9 cellular contexts compared by ENCODE assay signal in the genomic region with DNA sequence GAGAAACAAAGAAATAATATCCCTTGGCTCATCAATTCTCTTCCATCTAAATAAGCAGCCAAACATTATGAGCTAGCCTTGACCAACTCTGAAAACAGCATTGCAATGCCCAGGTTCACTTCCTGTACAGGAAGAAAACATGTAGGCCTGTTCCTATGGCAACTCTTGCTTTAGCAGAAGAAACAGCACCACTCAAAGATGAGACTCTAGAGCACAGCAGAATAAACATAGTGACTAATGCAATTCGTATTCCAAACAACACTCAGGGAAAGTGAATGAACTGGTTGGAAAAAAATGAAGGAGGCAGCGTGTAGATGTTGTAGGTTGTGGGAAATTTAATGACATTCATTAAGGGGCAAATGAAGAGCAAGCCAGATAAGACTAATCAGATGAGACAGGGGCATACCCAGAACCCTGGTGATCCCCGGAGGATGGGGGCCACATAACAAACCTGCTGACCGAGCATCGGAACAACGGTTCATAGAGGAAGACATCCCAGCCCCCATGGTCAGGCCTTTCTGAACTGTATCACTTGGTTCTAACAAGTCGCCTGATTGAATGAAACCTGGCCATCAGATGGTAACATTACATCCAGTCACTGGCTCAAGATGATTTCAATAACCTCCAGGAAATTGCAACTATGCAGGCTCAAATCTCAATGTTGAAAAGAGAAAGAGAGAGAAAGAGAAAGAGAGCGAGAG. TPM values are rescaled to one million over a fixed set of nuclear protein-coding genes. Genes with fewer than 3 reads are reported as not detected.
DNase-seq lines count a peak whose midpoint lies in the region; ATAC-seq, FAIRE-seq and TF ChIP-seq lines count a peak whose summit lies in the region.
"Had no signal": no experiment of that assay in that cellular context is flagged by ENCODE, and none has a peak within 500 bp of the region (broad histone marks: within the 10 kb centered on the region; RNA-seq: fewer than 3 reads in every experiment).

No MANE protein-coding gene starts in this region.

- FAIRE-seq in A549 (lab: Jason Lieb, UNC): peak; percentile 65
- peak; percentile 97 for FAIRE-seq in GM12892 (lab: Jason Lieb, UNC)
- no peak for FAIRE-seq in HepG2 (lab: Jason Lieb, UNC)

- no peaks in the 10 kb centered on the region for H3K27me3 ChIP-seq in brain microvascular endothelial cell (replicated peaks)
- H3K27me3 ChIP-seq in HepG2 (ENCODE audit: control insufficient read depth in 1 of 2, insufficient read depth in 2 of 2, low read length in 2 of 2): no peaks in the 10 kb centered on the region
- H3K27me3 ChIP-seq in upper lobe of left lung: no peaks in the 10 kb centered on the region

- peak; percentile 97 for ATAC-seq in A549
- peak; percentile 50 for ATAC-seq in HG02840 (IDR thresholded peaks at IDR 0.05; ENCODE audit: low FRiP score, unreplicated experiment)
- ATAC-seq in HepG2: peak; percentile 67; the same call in 2 of the 3 replicates
- ATAC-seq in upper lobe of left lung (ENCODE audit: low FRiP score in 2 of 2): peak; percentile 88 to 94

- H4K20me1 ChIP-seq in HepG2 (ENCODE audit: insufficient read depth, low read length): no peaks in the 10 kb centered on the region

- no peak overlapping the region for H2AFZ ChIP-seq in HepG2 (ENCODE audit: low read length)

- H3K9me3 ChIP-seq in A549: no peaks in the 10 kb centered on the region
- H3K9me3 ChIP-seq in HepG2 (ENCODE audit: low read length): no peaks in the 10 kb centered on the region
- H3K9me3 ChIP-seq in upper lobe of left lung: no peaks in the 10 kb centered on the region

- H3K79me2 ChIP-seq in HepG2 (ENCODE audit: insufficient read depth, low read length): no peaks in the 10 kb centered on the region

- POLR2A ChIA-PET in A549 (lab: Yijun Ruan, JAX): no interaction called here
- POLR2A ChIA-PET in HepG2 (lab: Yijun Ruan, JAX): no interaction called here

- no peak overlapping the region for H3K4me3 ChIP-seq in A549
- H3K4me3 ChIP-seq in brain microvascular endothelial cell (ENCODE audit: low read depth, low read length): no peak overlapping the region
- H3K4me3 ChIP-seq in HepG2 (replicated peaks in 1 of 3; ENCODE audit: insufficient read depth in 1 of 3, low read depth in 2 of 3, low read length in 3 of 3): no peak overlapping the region
- no peak overlapping the region for H3K4me3 ChIP-seq in upper lobe of left lung

- TF ChIP-seq POLR2A in A549 (IDR thresholded peaks at IDR 0.05; ENCODE audit: low read length) (no peak), GM12892 (IDR thresholded peaks at IDR 0.05; ENCODE audit: low read depth, low read length) (peak; percentile 37; the same call in 1 of the 2 replicates), HepG2 (IDR thresholded peaks at IDR 0.05; ENCODE audit: insufficient read depth in 1 of 2, low read depth in 2 of 2, low read length in 2 of 2) (no peak), upper lobe of left lung (IDR thresholded peaks at IDR 0.05) (no peak)

- DNase-seq in A549 (ENCODE audit: low read depth in 1 of 2, low spot score in 1 of 2) (peak; percentile 42 to 87), GM12892 (ENCODE audit: insufficient read length) (no peak), NCI-H510A treated with DMSO at 0.1 percent for 48 hours (lab: John Stamatoyannopoulos, UW) (peak; percentile 82), brain microvascular endothelial cell (peak; percentile 97), HepG2 (ENCODE audit: low spot score) (peak; percentile 42), upper lobe of left lung (peak in 1 of 2 donors; percentile 66), NCI-H187 (lab: John Stamatoyannopoulos, UW) (no peak)

- H3K36me3 ChIP-seq in brain microvascular endothelial cell (replicated peaks): peaks cover 3% of the 10 kb centered on the region
- H3K36me3 ChIP-seq in HepG2 (replicated peaks in 1 of 2; ENCODE audit: control insufficient read depth in 1 of 2, insufficient read depth in 2 of 2, low read length in 2 of 2): no peaks in the 10 kb centered on the region
- peaks cover 0 to 20% (median 8%) of the 10 kb centered on the region in 4 donors for H3K36me3 ChIP-seq in upper lobe of left lung

- H3K4me1 ChIP-seq in A549 (peaks cover 35% of the 10 kb centered on the region), HepG2 (ENCODE audit: insufficient read depth, low read length) (peaks cover 31% of the 10 kb centered on the region), upper lobe of left lung (peaks cover 80 to 92% (median 89%) of the 10 kb centered on the region in 4 donors)

- CTCF ChIA-PET in A549 (lab: Yijun Ruan, JAX): interaction anchor here (0.6 kb wide), 1 partner anchor 1109 kb away, joined by 3 read pairs; no protein-coding TSS in a partner anchor
- CTCF ChIA-PET in HepG2 (lab: Yijun Ruan, JAX; ENCODE audit: low intra/inter-chr PET ratio, low total read pairs): no interaction called here

- H3K4me2 ChIP-seq in A549 (peak overlapping the region; percentile 53), HepG2 (ENCODE audit: low read depth, low read length) (no peak overlapping the region; the same call in 1 of the 2 replicates)

- TF ChIP-seq CTCF in A549 (IDR thresholded peaks at IDR 0.05) (no peak), brain microvascular endothelial cell (IDR thresholded peaks at IDR 0.05; ENCODE audit: low read depth, low read length, missing control alignments) (no peak), HepG2 (CRISPR knock-in tag; IDR thresholded peaks at IDR 0.05) (no peak), upper lobe of left lung (IDR thresholded peaks at IDR 0.05) (no peak)

- H3K9ac ChIP-seq in HepG2 (ENCODE audit: insufficient read depth, low read depth, low read length): no peak overlapping the region

- in situ Hi-C loops in brain microvascular endothelial cell (cut with HindIII; ENCODE audit: low pct_ligation_motif_present, low sequenced_read_pairs) (no loop called here), HepG2 (cut with HindIII; ENCODE audit: extremely low pct_ligation_motif_present, low pct_unique_long_range_greater_than_20kb) (no loop called here)

- 57% methylated on average over 8 of the region's 8 CpGs for WGBS in A549 (ENCODE audit: missing lambda C conversion rate)
- 43% methylated on average over 8 of the region's 8 CpGs for WGBS in HepG2 (ENCODE audit: low lambda C conversion rate)
- 39 to 44% methylated on average over 8 of the region's 8 CpGs for WGBS in upper lobe of left lung, 2 donors

- TF ChIP-seq RAD21 in A549 (conservative IDR thresholded peaks at IDR 0.05 in 1 of 2, IDR thresholded peaks at IDR 0.05 in 1 of 2) (no peak), HepG2 (CRISPR knock-in tag; IDR thresholded peaks at IDR 0.05) (no peak)

- no TSS peak for BruUV-seq in HepG2 (replicated peaks; lab: Mats Ljungman, UMichigan)

- TF ChIP-seq EP300 in A549 (IDR thresholded peaks at IDR 0.05) (no peak), HepG2 (IDR thresholded peaks at IDR 0.05; ENCODE audit: low read depth in 2 of 2, low read length in 2 of 2) (no peak), HepG2 (CRISPR knock-in tag; IDR thresholded peaks at IDR 0.05; ENCODE audit: borderline replicate concordance) (no peak), upper lobe of left lung (IDR thresholded peaks at IDR 0.05) (peak in 2 of 4 donors; percentile 36 to 48)

- 0 out of 6 replicates have a peak overlapping the region, but pooled peaks of 1 of the 2 experiments have one; percentile 3 for H3K27ac ChIP-seq in A549
- H3K27ac ChIP-seq in brain microvascular endothelial cell: peak overlapping the region; percentile 96
- H3K27ac ChIP-seq in HepG2 (ENCODE audit: extremely low read length, insufficient read depth, low read length): no peak overlapping the region
- H3K27ac ChIP-seq in upper lobe of left lung: peak overlapping the region; percentile 9 to 85 (median 76)

- intact Hi-C loops in HepG2 (cut with micrococcal nuclease; ENCODE audit: unreplicated experiment): no loop called here

RNA-seq across cellular contexts. Expression of gene ARHGDIB, which starts 9.0 kb away (rescaled TPM):
- polyA plus RNA-seq in A549 (2011; rRNA removed): 3.5 and 4.1 TPM in 2 replicates
- 2.8 and 3.2 TPM in 2 replicates for polyA plus RNA-seq in A549 (2012; cell fraction: cytosol; rRNA removed)
- 0.97 and 2.8 TPM in 2 replicates for polyA plus RNA-seq in A549 (2012; cell fraction: nucleus; rRNA removed)
- 0.84 to 1.4 TPM (median 1.0 TPM) in 3 replicates for polyA plus RNA-seq in A549 (2017; fragmentation: RNase III; extraction: RNeasy Plus Mini Kit Qiagen cat#74134 plus additional on column Dnase treatment)
- polyA minus RNA-seq in A549 (2011; rRNA and poly(A)+ RNA removed): 1.9 and 2.5 TPM in 2 replicates
- polyA plus RNA-seq in GM12892 (2012; ENCODE audit: missing spikeins): 970 TPM
- 0.11 and 0.28 TPM in 2 replicates for total RNA-seq in HepG2 (2016; rRNA removed; fragmentation: Illumina TruSeq; extraction: Trizol)
- not detected in 2 replicates for total RNA-seq in HepG2 (2016; cell fraction: cytosol; rRNA removed; fragmentation: Illumina TruSeq; extraction: Trizol; ENCODE audit: low read depth)
- total RNA-seq in HepG2 (2016; cell fraction: insoluble cytoplasmic fraction; rRNA removed; fragmentation: Illumina TruSeq; extraction: Trizol): 0.30 and 0.48 TPM in 2 replicates
- 0.17 TPM in 1 of 2 replicates, not detected in the other for total RNA-seq in HepG2 (2016; cell fraction: membrane; rRNA removed; fragmentation: Illumina TruSeq; extraction: Trizol)
- not detected in 2 replicates for total RNA-seq in HepG2 (2016; cell fraction: nucleus; rRNA removed; fragmentation: Illumina TruSeq; extraction: Trizol)
- 0.87 and 0.88 TPM in 2 replicates for polyA plus RNA-seq in HepG2 (2011; rRNA removed)
- 0.55 and 1.0 TPM in 2 replicates for polyA plus RNA-seq in HepG2 (2011; cell fraction: cytosol; rRNA removed)
- polyA plus RNA-seq in HepG2 (2011; cell fraction: nucleus; rRNA removed): 0.52 and 0.53 TPM in 2 replicates
- 0.36 TPM in 1 of 2 replicates, not detected in the other for polyA plus RNA-seq in HepG2 (2012)
- not detected in 2 replicates for polyA plus RNA-seq in HepG2 (2016; cell fraction: cytosol; fragmentation: Illumina TruSeq; extraction: Trizol; ENCODE audit: low read depth)
- 0.28 and 0.43 TPM in 2 replicates for polyA plus RNA-seq in HepG2 (2016; cell fraction: insoluble cytoplasmic fraction; fragmentation: Illumina TruSeq; extraction: Trizol; ENCODE audit: low read depth)
- 0.27 and 0.32 TPM in 2 replicates for polyA plus RNA-seq in HepG2 (2016; cell fraction: membrane; fragmentation: Illumina TruSeq; extraction: Trizol; ENCODE audit: low read depth)
- 0.47 TPM in 1 of 2 replicates, not detected in the other for polyA plus RNA-seq in HepG2 (2016; cell fraction: nucleus; fragmentation: Illumina TruSeq; extraction: Trizol; ENCODE audit: insufficient read depth, low read depth)
- 4.0 and 4.8 TPM in 2 replicates for polyA minus RNA-seq in HepG2 (2011; rRNA and poly(A)+ RNA removed; ENCODE audit: low replicate concordance)
- polyA minus RNA-seq in HepG2 (2011; cell fraction: cytosol; rRNA and poly(A)+ RNA removed): not detected in 2 replicates
- polyA minus RNA-seq in HepG2 (2011; cell fraction: nucleus; rRNA and poly(A)+ RNA removed): 0.62 TPM in 1 of 2 replicates, not detected in the other
- total RNA-seq in upper lobe of left lung: 100 to 1,000 TPM; 169 to 307 (median 211) TPM

RNA-seq across cellular contexts. Expression of gene ERP27, which starts 14.1 kb away (rescaled TPM):
- 0.15 and 0.28 TPM in 2 replicates for polyA plus RNA-seq in A549 (2011; rRNA removed)
- not detected in 2 replicates for polyA plus RNA-seq in A549 (2012; cell fraction: cytosol; rRNA removed)
- not detected in 2 replicates for polyA plus RNA-seq in A549 (2012; cell fraction: nucleus; rRNA removed)
- polyA plus RNA-seq in A549 (2017; fragmentation: RNase III; extraction: RNeasy Plus Mini Kit Qiagen cat#74134 plus additional on column Dnase treatment): 0.09 TPM in 1 of 3 replicates, not detected in the others
- not detected in 2 replicates for polyA minus RNA-seq in A549 (2011; rRNA and poly(A)+ RNA removed)
- polyA plus RNA-seq in GM12892 (2012; ENCODE audit: missing spikeins): 0.91 TPM
- total RNA-seq in HepG2 (2016; rRNA removed; fragmentation: Illumina TruSeq; extraction: Trizol): 5.1 and 6.6 TPM in 2 replicates
- total RNA-seq in HepG2 (2016; cell fraction: cytosol; rRNA removed; fragmentation: Illumina TruSeq; extraction: Trizol; ENCODE audit: low read depth): 1.5 and 2.2 TPM in 2 replicates
- total RNA-seq in HepG2 (2016; cell fraction: insoluble cytoplasmic fraction; rRNA removed; fragmentation: Illumina TruSeq; extraction: Trizol): 4.6 and 8.4 TPM in 2 replicates
- 3.1 and 3.6 TPM in 2 replicates for total RNA-seq in HepG2 (2016; cell fraction: membrane; rRNA removed; fragmentation: Illumina TruSeq; extraction: Trizol)
- total RNA-seq in HepG2 (2016; cell fraction: nucleus; rRNA removed; fragmentation: Illumina TruSeq; extraction: Trizol): 7.5 and 8.3 TPM in 2 replicates
- 1.6 and 1.8 TPM in 2 replicates for polyA plus RNA-seq in HepG2 (2011; rRNA removed)
- 1.2 and 1.8 TPM in 2 replicates for polyA plus RNA-seq in HepG2 (2011; cell fraction: cytosol; rRNA removed)
- polyA plus RNA-seq in HepG2 (2011; cell fraction: nucleus; rRNA removed): 0.34 and 0.36 TPM in 2 replicates
- 0.33 and 0.59 TPM in 2 replicates for polyA plus RNA-seq in HepG2 (2012)
- 2.1 and 3.6 TPM in 2 replicates for polyA plus RNA-seq in HepG2 (2016; cell fraction: cytosol; fragmentation: Illumina TruSeq; extraction: Trizol; ENCODE audit: low read depth)
- 5.1 and 6.0 TPM in 2 replicates for polyA plus RNA-seq in HepG2 (2016; cell fraction: insoluble cytoplasmic fraction; fragmentation: Illumina TruSeq; extraction: Trizol; ENCODE audit: low read depth)
- polyA plus RNA-seq in HepG2 (2016; cell fraction: membrane; fragmentation: Illumina TruSeq; extraction: Trizol; ENCODE audit: low read depth): 2.4 and 3.7 TPM in 2 replicates
- 11.6 and 13.9 TPM in 2 replicates for polyA plus RNA-seq in HepG2 (2016; cell fraction: nucleus; fragmentation: Illumina TruSeq; extraction: Trizol; ENCODE audit: insufficient read depth, low read depth)
- 0.92 TPM in 1 of 2 replicates, not detected in the other for polyA minus RNA-seq in HepG2 (2011; rRNA and poly(A)+ RNA removed; ENCODE audit: low replicate concordance)
- 0.35 and 0.59 TPM in 2 replicates for polyA minus RNA-seq in HepG2 (2011; cell fraction: cytosol; rRNA and poly(A)+ RNA removed)
- 0.52 and 0.87 TPM in 2 replicates for polyA minus RNA-seq in HepG2 (2011; cell fraction: nucleus; rRNA and poly(A)+ RNA removed)
- 10 to 100 TPM in 1 of 6 donors, 1 to 10 TPM in 4, not detected in 1; 1.2 to 25.0 (median 9.3) TPM for total RNA-seq in upper lobe of left lung
- total RNA-seq: neural crest cell had no signal

RNA-seq across cellular contexts. Expression of gene PDE6H, which starts 20.4 kb away (rescaled TPM):
- polyA plus RNA-seq in A549 (2011; rRNA removed): not detected in 2 replicates
- not detected in 2 replicates for polyA plus RNA-seq in A549 (2012; cell fraction: cytosol; rRNA removed)
- not detected in 2 replicates for polyA plus RNA-seq in A549 (2012; cell fraction: nucleus; rRNA removed)
- not detected in 3 replicates for polyA plus RNA-seq in A549 (2017; fragmentation: RNase III; extraction: RNeasy Plus Mini Kit Qiagen cat#74134 plus additional on column Dnase treatment)
- polyA minus RNA-seq in A549 (2011; rRNA and poly(A)+ RNA removed): not detected in 2 replicates
- polyA plus RNA-seq in GM12892 (2012; ENCODE audit: missing spikeins): not detected
- total RNA-seq in HepG2 (2016; rRNA removed; fragmentation: Illumina TruSeq; extraction: Trizol): not detected in 2 replicates
- not detected in 2 replicates for total RNA-seq in HepG2 (2016; cell fraction: cytosol; rRNA removed; fragmentation: Illumina TruSeq; extraction: Trizol; ENCODE audit: low read depth)
- total RNA-seq in HepG2 (2016; cell fraction: insoluble cytoplasmic fraction; rRNA removed; fragmentation: Illumina TruSeq; extraction: Trizol): not detected in 2 replicates
- total RNA-seq in HepG2 (2016; cell fraction: membrane; rRNA removed; fragmentation: Illumina TruSeq; extraction: Trizol): not detected in 2 replicates
- not detected in 2 replicates for total RNA-seq in HepG2 (2016; cell fraction: nucleus; rRNA removed; fragmentation: Illumina TruSeq; extraction: Trizol)
- not detected in 2 replicates for polyA plus RNA-seq in HepG2 (2011; rRNA removed)
- not detected in 2 replicates for polyA plus RNA-seq in HepG2 (2011; cell fraction: cytosol; rRNA removed)
- not detected in 2 replicates for polyA plus RNA-seq in HepG2 (2011; cell fraction: nucleus; rRNA removed)
- not detected in 2 replicates for polyA plus RNA-seq in HepG2 (2012)
- polyA plus RNA-seq in HepG2 (2016; cell fraction: cytosol; fragmentation: Illumina TruSeq; extraction: Trizol; ENCODE audit: low read depth): not detected in 2 replicates
- polyA plus RNA-seq in HepG2 (2016; cell fraction: insoluble cytoplasmic fraction; fragmentation: Illumina TruSeq; extraction: Trizol; ENCODE audit: low read depth): not detected in 2 replicates
- not detected in 2 replicates for polyA plus RNA-seq in HepG2 (2016; cell fraction: membrane; fragmentation: Illumina TruSeq; extraction: Trizol; ENCODE audit: low read depth)
- polyA plus RNA-seq in HepG2 (2016; cell fraction: nucleus; fragmentation: Illumina TruSeq; extraction: Trizol; ENCODE audit: insufficient read depth, low read depth): not detected in 2 replicates
- polyA minus RNA-seq in HepG2 (2011; rRNA and poly(A)+ RNA removed; ENCODE audit: low replicate concordance): not detected in 2 replicates
- not detected in 2 replicates for polyA minus RNA-seq in HepG2 (2011; cell fraction: cytosol; rRNA and poly(A)+ RNA removed)
- polyA minus RNA-seq in HepG2 (2011; cell fraction: nucleus; rRNA and poly(A)+ RNA removed): not detected in 2 replicates
- not detected for total RNA-seq in upper lobe of left lung
- total RNA-seq: neural crest cell had no signal

Comparison
In these comparisons a context has a peak if more than half of its experiments do, and no peak if none do; other contexts are left out.
1. DNase-seq: peak in A549 (2 of 2), NCI-H510A treated with DMSO at 0.1 percent for 48 hours (single experiment), brain microvascular endothelial cell (single experiment) and HepG2 (single experiment); none in GM12892 (single experiment) and NCI-H187 (0 of 2).
2. RNA of gene ARHGDIB, which starts 9.0 kb away (total RNA-seq): 169 to 307 TPM in upper lobe of left lung; 0.11 to 0.48 TPM in HepG2; every median in the first group is over 100 times any median in the second.
3. Of the 38 proteins assayed by ChIP-seq in both HepG2 and A549: peak only in HepG2: none; only in A549: MAX; in both: ZFP36; in neither: 34; mixed calls (peak in some experiments, not most) for 2.
4. Peak in every context shown above with its lines, with median percentiles within 50 percentile points of each other: ATAC-seq.